ENCODE assay signal across 8 cellular contexts in genomic region chr15:78719819-78720450, GRCh38.
DNase-seq lines count a peak whose midpoint lies in the region; ATAC-seq, FAIRE-seq and TF ChIP-seq lines count a peak whose summit lies in the region.
"Not testable (repeated sequence)": the region's sequence is repeated elsewhere in the genome, so short reads cannot be mapped to it uniquely, and the experiment has no call there.

No MANE protein-coding gene starts in this region.

- BruUV-seq in PC-9 (replicated peaks; lab: Mats Ljungman, UMichigan); K562 (replicated peaks; lab: Mats Ljungman, UMichigan): not testable (repeated sequence)

- not testable (repeated sequence) for H3K27ac ChIP-seq in BLaER1; PC-9; K562 (ENCODE audit: extremely low read depth, low read depth, low read length); liver (ENCODE audit: low read depth in 1 of 2, low read length in 2 of 2); transverse colon

- H3K4me3 ChIP-seq in BLaER1; PC-9; liver (ENCODE audit: low read depth in 1 of 3, low read length in 3 of 3); transverse colon: not testable (repeated sequence)
- peak overlapping the region; percentile 21; the same call in 1 of the 2 replicates for H3K4me3 ChIP-seq in K562

- TF ChIP-seq EP300 in K562 (IDR thresholded peaks at IDR 0.05; ENCODE audit: low read length); transverse colon (IDR thresholded peaks at IDR 0.05; ENCODE audit: low read depth): not testable (repeated sequence)

- not testable (repeated sequence) for H3K9me2 ChIP-seq in PC-9 (ENCODE audit: insufficient read depth)

- H2AFZ ChIP-seq in PC-9, result not testable (repeated sequence)
- peak overlapping the region; percentile 66; the same call in 1 of the 2 replicates for H2AFZ ChIP-seq in K562 (ENCODE audit: low read depth, low read length)

- H4K20me1 ChIP-seq in BLaER1; PC-9 (ENCODE audit: insufficient read depth); K562 (replicated peaks; ENCODE audit: control insufficient read depth, insufficient read depth, low read length): not testable (repeated sequence)

- not testable (repeated sequence) for H3K9ac ChIP-seq in BLaER1; K562 (ENCODE audit: insufficient read depth in 1 of 2, low read depth in 2 of 2, low read length in 2 of 2); liver (ENCODE audit: low read depth in 1 of 2, low read length in 2 of 2)

- not testable (repeated sequence) for TF ChIP-seq POLR2A in K562 (conservative IDR thresholded peaks at IDR 0.05); transverse colon (IDR thresholded peaks at IDR 0.05)

- intact Hi-C loops in PC-9 (cut with micrococcal nuclease; ENCODE audit: unreplicated experiment); K562 (cut with micrococcal nuclease); transverse colon (cut with DNase I; ENCODE audit: low total_unique reads): not testable (repeated sequence)

- TF ChIP-seq CTCF in PC-9 (conservative IDR thresholded peaks at IDR 0.05); K562 (IDR thresholded peaks at IDR 0.05 in 2 of 3, conservative IDR thresholded peaks at IDR 0.05 in 1 of 3; ENCODE audit: insufficient read depth in 2 of 3, low read depth in 1 of 3, low read length in 3 of 3); liver (IDR thresholded peaks at IDR 0.05; ENCODE audit: low read depth, low read length, missing input control); transverse colon (IDR thresholded peaks at IDR 0.05): not testable (repeated sequence)

- H3K4me2 ChIP-seq in BLaER1 (peak overlapping the region; percentile 40), PC-9 (peak overlapping the region; percentile 38), K562 (ENCODE audit: insufficient read depth, low read length) (peak overlapping the region; percentile 52; the same call in 1 of the 2 replicates)

- DNase-seq in ELF-1 (ENCODE audit: low read depth, low spot score) (peak; percentile 52), LoVo (ENCODE audit: low spot score) (peak; percentile 34), NCI-H2227 (lab: John Stamatoyannopoulos, UW; ENCODE audit: unreplicated experiment) (peak; percentile 8), PC-9 (peak in 1 of 2 experiments; percentile 34), transverse colon (peak; percentile 44)
- not testable (repeated sequence) for DNase-seq in K562 (ENCODE audit: extremely low read depth in 1 of 4, low spot score in 3 of 4)

- H3K36me3 ChIP-seq in BLaER1; PC-9 (ENCODE audit: low read depth); K562 (ENCODE audit: control insufficient read depth, insufficient read depth, low read length); liver (ENCODE audit: control insufficient read depth in 4 of 4, insufficient read depth in 3 of 4, low read depth in 1 of 4, low read length in 3 of 4); transverse colon: not testable (repeated sequence)

- in situ Hi-C loops in K562 (cut with MboI), result loop anchor here (10.0 kb wide), 1 partner anchor 405 kb away; no protein-coding TSS in a partner anchor
- in situ Hi-C loops in transverse colon (cut with MboI; ENCODE audit: low pct_ligation_motif_present in 1 of 4, low pct_unique_long_range_greater_than_20kb in 1 of 4, low sequenced_read_pairs in 3 of 4), result not testable (repeated sequence)

- POLR2A ChIA-PET in PC-9 (lab: Charles Lee; ENCODE audit: unreplicated experiment), result interaction anchor here (0.7 kb wide), 1 partner anchor 305 kb away, joined by 4 read pairs; no protein-coding TSS in a partner anchor
- POLR2A ChIA-PET in K562 (lab: Yijun Ruan, JAX), result interaction anchor here (0.6 kb wide), 1 partner anchor 21 kb away, joined by 3 read pairs; no protein-coding TSS in a partner anchor

- not testable (repeated sequence) for TF ChIP-seq RAD21 in K562 (CRISPR knock-in tag; conservative IDR thresholded peaks at IDR 0.05 in 1 of 2, IDR thresholded peaks at IDR 0.05 in 1 of 2); liver (IDR thresholded peaks at IDR 0.05)

- WGBS in K562 (ENCODE audit: insufficient coverage, low coverage, missing lambda C conversion rate), result 5% methylated on average over 18 of the region's 21 CpGs
- 59% methylated on average over 21 of the region's 21 CpGs for WGBS in liver
- WGBS in transverse colon (ENCODE audit: low coverage in 1 of 2), 2 donors, result 40 to 49% methylated on average over 1 to 21 of the region's 21 CpGs

- ATAC-seq in K562, result not testable (repeated sequence)

- H3K4me1 ChIP-seq in BLaER1; PC-9 (replicated peaks; ENCODE audit: insufficient read depth); K562 (replicated peaks in 1 of 2; ENCODE audit: control insufficient read depth in 2 of 2, insufficient read depth in 2 of 2, low read length in 2 of 2); liver (ENCODE audit: control insufficient read depth in 4 of 4, insufficient read depth in 4 of 4, low read length in 3 of 4); transverse colon: not testable (repeated sequence)

- not testable (repeated sequence) for H3K27me3 ChIP-seq in BLaER1; PC-9 (ENCODE audit: insufficient read depth, low read depth); K562 (ENCODE audit: control insufficient read depth in 2 of 2, insufficient read depth in 2 of 2, low read length in 2 of 2); liver (ENCODE audit: control insufficient read depth in 4 of 4, insufficient read depth in 4 of 4, low read length in 3 of 4); transverse colon

- H3K79me2 ChIP-seq in PC-9 (ENCODE audit: low read depth); K562 (ENCODE audit: control insufficient read depth, insufficient read depth, low read length): not testable (repeated sequence)

- FAIRE-seq in K562 (lab: Jason Lieb, UNC), result not testable (repeated sequence)

- not testable (repeated sequence) for H3K9me3 ChIP-seq in BLaER1; PC-9 (ENCODE audit: insufficient read depth, low read depth); K562 (replicated peaks; ENCODE audit: control insufficient read depth, insufficient read depth, low read depth, low read length); liver (ENCODE audit: control insufficient read depth in 4 of 4, low read length in 3 of 4); transverse colon

- not testable (repeated sequence) for H3F3A ChIP-seq in PC-9 (ENCODE audit: insufficient read depth, low read depth)

- CTCF ChIA-PET in PC-9 (lab: Charles Lee); K562 (lab: Yijun Ruan, JAX; ENCODE audit: low intra/inter-chr PET ratio): not testable (repeated sequence)

- H3K9me1 ChIP-seq in K562 (ENCODE audit: control insufficient read depth, insufficient read depth, low read length), result not testable (repeated sequence)

TF ChIP-seq in K562, 482 proteins besides CTCF, POLR2A, EP300 and RAD21:
- peak; percentile 76 to 80; a peak in 3 of 4 replicates for TF ChIP-seq FOXA3 (CRISPR knock-in tag; conservative IDR thresholded peaks at IDR 0.05 in 1 of 2, IDR thresholded peaks at IDR 0.05 in 1 of 2)
- TF ChIP-seq NRF1 (conservative IDR thresholded peaks at IDR 0.05 in 1 of 2, IDR thresholded peaks at IDR 0.05 in 1 of 2), result peak; percentile 37 to 41; a peak in 2 of 4 replicates
- peak; percentile 12 for TF ChIP-seq MEIS2 (IDR thresholded peaks at IDR 0.05; ENCODE audit: partially characterized antibody)
- 0 out of 2 replicates have a peak, but pooled peaks have one; percentile 28 for TF ChIP-seq POLR2G (IDR thresholded peaks at IDR 0.05; ENCODE audit: low read depth, low read length)
- TF ChIP-seq RBFOX2 (IDR thresholded peaks at IDR 0.05; ENCODE audit: low read depth, low read length), result 0 out of 2 replicates have a peak, but pooled peaks have one; percentile 18

TF ChIP-seq in liver, 16 proteins besides CTCF, POLR2A, EP300 and RAD21:
- TF ChIP-seq SP1 (IDR thresholded peaks at IDR 0.05) (peak; percentile 60), RXRA (IDR thresholded peaks at IDR 0.05) (peak in 1 of 2 donors; percentile 62), HNF4A (conservative IDR thresholded peaks at IDR 0.05) (peak in 1 of 2 donors; percentile 45)
